In genomic region chr9:135087489-135087791, GRCh38 we compare ENCODE assay signal across 8 cellular contexts. TPM values are rescaled to one million over a fixed set of nuclear protein-coding genes. Genes with fewer than 3 reads are reported as not detected.
DNase-seq lines count a peak whose midpoint lies in the region; ATAC-seq and TF ChIP-seq lines count a peak whose summit lies in the region.

Gene OLFM1, plus strand, starts transcription at chr9:135087668. Its CDS starts 322 bp downstream, at chr9:135087990.

- no peak within 1 kb of the TSS for H3K4me3 ChIP-seq in AG04450 (ENCODE audit: low read depth, low read length)
- H3K4me3 ChIP-seq in epithelial cell of proximal tubule (ENCODE audit: low read depth, low read length): no peak within 1 kb of the TSS
- peak within 1 kb of the TSS; percentile 21 for H3K4me3 ChIP-seq in mesodermal cell (ENCODE audit: extremely low read depth, insufficient read depth, low read length, poor library complexity, severe bottlenecking)
- H3K4me3 ChIP-seq in tibial artery: peak within 1 kb of the TSS; percentile 44 to 47

- POLR2A ChIA-PET in AG04450 (lab: Yijun Ruan, JAX): no interaction called here

- H3K36me3 ChIP-seq in mesodermal cell (ENCODE audit: control insufficient read depth, insufficient read depth, low read length) (no peaks in the 10 kb centered on the region), tibial artery (no peaks in the 10 kb centered on the region)

- WGBS in mesodermal cell (ENCODE audit: insufficient coverage in 2 of 2), 2 experiments: 0% methylated on average over 20 to 30 of the region's 40 CpGs

- in situ Hi-C loops in SK-MEL-5 (cut with HindIII; ENCODE audit: low pct_unique_long_range_greater_than_20kb, low sequenced_read_pairs): no loop called here

- H3K27ac ChIP-seq in AG04450 (ENCODE audit: low read depth, low read length) (no peak within 1 kb of the TSS), mesodermal cell (ENCODE audit: low read depth, low read length, severe bottlenecking) (no peak within 1 kb of the TSS), tibial artery (no peak within 1 kb of the TSS)

- ATAC-seq in GM21515 (IDR thresholded peaks at IDR 0.05; ENCODE audit: unreplicated experiment) (no peak), GM18870 (IDR thresholded peaks at IDR 0.05; ENCODE audit: unreplicated experiment) (no peak)

- TF ChIP-seq CTCF in AG04450 (IDR thresholded peaks at IDR 0.05; ENCODE audit: low read depth, low read length) (peak; percentile 54), epithelial cell of proximal tubule (conservative IDR thresholded peaks at IDR 0.05; ENCODE audit: low read depth, low read length) (peak; percentile 49), tibial artery (IDR thresholded peaks at IDR 0.05) (peak; percentile 54 to 60)

- intact Hi-C loops in tibial artery (cut with DNase I; ENCODE audit: low total_unique reads): loop anchor here (2.0 kb wide), 2 partner anchors 255 to 321 kb away; no protein-coding TSS in a partner anchor

- no peaks in the 10 kb centered on the region; the same call in 1 of the 2 replicates for H3K9me3 ChIP-seq in AG04450 (ENCODE audit: control insufficient read depth, insufficient read depth, low read length)
- no peaks in the 10 kb centered on the region for H3K9me3 ChIP-seq in mesodermal cell (ENCODE audit: control insufficient read depth, low read length)
- H3K9me3 ChIP-seq in tibial artery: no peaks in the 10 kb centered on the region

- CTCF ChIA-PET in AG04450 (lab: Charles Lee): interaction anchor here (0.6 kb wide), 1 partner anchor 19 kb away, joined by 5 read pairs; no protein-coding TSS in a partner anchor

- H3K27me3 ChIP-seq in AG04450 (ENCODE audit: control insufficient read depth, insufficient read depth, low read length) (peaks cover 32% of the 10 kb centered on the region), tibial artery (peaks cover 0 to 67% of the 10 kb centered on the region in 2 donors)

- DNase-seq in AG04450 (ENCODE audit: low read depth, low spot score) (no peak), GM19238 (ENCODE audit: insufficient read length, low spot score) (peak; percentile 27), SK-MEL-5 (ENCODE audit: low read depth, low spot score) (peak; percentile 81), epithelial cell of proximal tubule (ENCODE audit: low read depth) (no peak), tibial artery (peak; percentile 71 to 82)

- H3K4me1 ChIP-seq in mesodermal cell (ENCODE audit: control insufficient read depth, insufficient read depth, low read length, poor library complexity, severe bottlenecking) (peaks cover 16% of the 10 kb centered on the region), tibial artery (peaks cover 0 to 38% (median 24%) of the 10 kb centered on the region in 4 donors)

RNA-seq across cellular contexts. Expression of gene OLFM1, which starts in this region (rescaled TPM):
- polyA plus RNA-seq in AG04450 (2011; rRNA removed): 0.11 and 0.16 TPM in 2 replicates
- polyA minus RNA-seq in AG04450 (2011; rRNA and poly(A)+ RNA removed): 0.09 and 0.18 TPM in 2 replicates
- total RNA-seq in SK-MEL-5 (2014; rRNA removed; shearing (Covaris generic)): 49.3 and 50.9 TPM in 2 replicates
- 71.8 and 81.0 TPM in 2 replicates for polyA plus RNA-seq in SK-MEL-5 (2015; cell fraction: cytosol; rRNA removed)
- polyA plus RNA-seq in SK-MEL-5 (2015; cell fraction: nucleus; rRNA removed): 9.3 and 34.5 TPM in 2 replicates
- total RNA-seq in epithelial cell of proximal tubule: not detected in 2 replicates
- 8.5 TPM for polyA plus RNA-seq in mesodermal cell (2013, experiment 1 of 2)
- polyA plus RNA-seq in mesodermal cell (2013, experiment 2 of 2): 7.7 TPM

Comparison
In these comparisons a context has a peak if more than half of its experiments do, and no peak if none do; other contexts are left out.
1. RNA of gene OLFM1 (total RNA-seq): 49.3 to 50.9 TPM in SK-MEL-5; not detected in epithelial cell of proximal tubule; every median in the first group is over 10 times any median in the second.
2. DNase-seq: peak in GM19238 (single experiment), SK-MEL-5 (single experiment) and tibial artery (2 of 2); none in AG04450 (single experiment) and epithelial cell of proximal tubule (single experiment).
3. H3K4me3 ChIP-seq: peak in mesodermal cell (single experiment) and tibial artery (2 of 2); none in AG04450 (single experiment) and epithelial cell of proximal tubule (single experiment).
4. Peak in every context shown above with its lines, with median percentiles within 50 percentile points of each other: CTCF ChIP-seq.